In genomic region chr1:2642560-2643413, GRCh38 we compare ENCODE assay signal across 8 cellular contexts. TPM values are rescaled to one million over a fixed set of nuclear protein-coding genes. Genes with fewer than 3 reads are reported as not detected.
A peak's percentile ranks its signal among the peaks of the same experiment; 100 is the strongest.
DNase-seq lines count a peak whose midpoint lies in the region; ATAC-seq, FAIRE-seq and TF ChIP-seq lines count a peak whose summit lies in the region.

No MANE protein-coding gene starts in this region.

- no peaks in the 10 kb centered on the region for H3K9me2 ChIP-seq in OCI-LY1 (ENCODE audit: low read depth, low read length)

- no peaks in the 10 kb centered on the region; the same call in 1 of the 2 replicates for H3K27me3 ChIP-seq in OCI-LY1 (ENCODE audit: insufficient read depth, low read length)

- TF ChIP-seq CTCF in D721Med (IDR thresholded peaks at IDR 0.05; ENCODE audit: insufficient read depth, missing control alignments) (no peak), OCI-LY1 (IDR thresholded peaks at IDR 0.05; ENCODE audit: low read length) (no peak), epithelial cell of proximal tubule (conservative IDR thresholded peaks at IDR 0.05; ENCODE audit: low read depth, low read length) (no peak)

- FAIRE-seq in D721Med (lab: Jason Lieb, UNC): no peak

- no peaks in the 10 kb centered on the region for H3F3A ChIP-seq in OCI-LY1 (ENCODE audit: insufficient read depth, low read length)

- H3K79me2 ChIP-seq in OCI-LY1 (ENCODE audit: insufficient read depth, low read length): no peaks in the 10 kb centered on the region

- peak overlapping the region; percentile 80 for H3K9ac ChIP-seq in OCI-LY1 (ENCODE audit: low read length)

- peak overlapping the region; percentile 87 for H3K4me2 ChIP-seq in OCI-LY1 (ENCODE audit: low read length)

- peaks cover 9% of the 10 kb centered on the region for H3K9me3 ChIP-seq in OCI-LY1 (ENCODE audit: low read length)

- no peaks in the 10 kb centered on the region for H4K20me1 ChIP-seq in OCI-LY1 (ENCODE audit: insufficient read depth, low read length)

- peak; percentile 85 for ATAC-seq in GM21515 (IDR thresholded peaks at IDR 0.05; ENCODE audit: unreplicated experiment)

- no peaks in the 10 kb centered on the region for H3K36me3 ChIP-seq in OCI-LY1 (ENCODE audit: insufficient read depth, low read length)

- H3K4me1 ChIP-seq in OCI-LY1 (ENCODE audit: insufficient read depth, low read length, severe bottlenecking): peaks cover 10% of the 10 kb centered on the region

- H2AFZ ChIP-seq in OCI-LY1 (ENCODE audit: low read length): no peak overlapping the region

- H3K4me3 ChIP-seq in OCI-LY1 (ENCODE audit: low read depth, low read length, poor library complexity, severe bottlenecking): peak overlapping the region; percentile 74
- peak overlapping the region; percentile 96 for H3K4me3 ChIP-seq in epithelial cell of proximal tubule (ENCODE audit: low read depth, low read length)

- DNase-seq in D721Med (ENCODE audit: insufficient read length, low spot score): peak; percentile 93
- peak; percentile 99 for DNase-seq in HuH-7.5 (ENCODE audit: low spot score)
- DNase-seq in activated T-cell treated with anti-CD3 and anti-CD28 coated beads for 24 hours (ENCODE audit: low read depth): peak; percentile 91
- peak; percentile 15 for DNase-seq in epithelial cell of proximal tubule (ENCODE audit: low read depth)
- peak; percentile 92 for DNase-seq in mucosa of gallbladder (ENCODE audit: low spot score)
- DNase-seq in stimulated activated CD8-positive, alpha-beta memory T cell treated with anti-CD3 and anti-CD28 coated beads, Interleukin-4, amount 100 ng/mL, for 1 hour (ENCODE audit: low read depth in 2 of 2, low spot score in 1 of 2): peak; percentile 84 to 90

- H3K27ac ChIP-seq in OCI-LY1 (ENCODE audit: low read depth, low read length, poor library complexity, severe bottlenecking): no peak overlapping the region

RNA-seq across cellular contexts. Expression of gene MMEL1, which starts 10.0 kb away (rescaled TPM):
- total RNA-seq in epithelial cell of proximal tubule (not detected in 2 replicates), mucosa of gallbladder (22.9 TPM)

RNA-seq across cellular contexts. Expression of gene PRXL2B, which starts 56.2 kb away (rescaled TPM):
- total RNA-seq in epithelial cell of proximal tubule (35.4 and 72.2 TPM in 2 replicates), mucosa of gallbladder (133 TPM)

Comparison
In these comparisons a context has a peak if more than half of its experiments do, and no peak if none do; other contexts are left out.
1. DNase-seq: peak in every context shown above with its lines; median percentile 99 in HuH-7.5; 93 in D721Med; 92 in mucosa of gallbladder; 91 in activated T-cell treated with anti-CD3 and anti-CD28 coated beads for 24 hours; 87 in stimulated activated CD8-positive, alpha-beta memory T cell treated with anti-CD3 and anti-CD28 coated beads, Interleukin-4, amount 100 ng/mL, for 1 hour; 15 in epithelial cell of proximal tubule.
2. RNA of gene MMEL1, which starts 10.0 kb away (total RNA-seq): 22.9 TPM in mucosa of gallbladder (single experiment); not detected in epithelial cell of proximal tubule; every median in the first group is over 10 times any median in the second.